ENCODE assay signal across 24 cellular contexts in the genomic region with DNA sequence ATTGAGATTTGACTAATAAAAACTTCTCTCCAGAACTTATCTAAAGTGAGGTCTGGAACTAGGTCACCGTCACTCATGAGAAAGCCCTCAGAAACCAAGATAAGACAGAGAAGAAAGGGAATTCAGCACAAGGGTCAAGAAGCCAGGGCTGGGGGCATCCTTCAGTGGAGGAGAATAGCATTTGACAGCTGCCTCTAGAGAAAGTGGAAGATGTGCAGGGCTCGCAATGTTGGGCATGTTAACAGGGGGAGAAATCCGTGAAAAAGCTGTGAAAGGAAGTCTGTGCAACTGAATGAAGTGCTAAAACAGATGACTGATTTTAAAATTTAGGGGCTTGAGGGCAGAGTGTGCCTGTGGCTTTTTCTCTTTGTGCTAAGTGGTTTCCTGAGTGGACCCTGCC.
"Had no signal": no experiment of that assay in that cellular context is flagged by ENCODE, and none has a peak within 500 bp of the region (broad histone marks: within the 10 kb centered on the region; RNA-seq: fewer than 3 reads in every experiment).

No MANE protein-coding gene starts in this region.

- DNase-seq: activated CD4-positive, alpha-beta T cell treated with anti-CD3 and anti-CD28 coated beads, Interleukin-2, amount 10 ng/mL, durations not matched to agents 7 days and 5 days; activated CD4-positive, CD25-positive, alpha-beta regulatory T cell treated with anti-CD3 and anti-CD28 coated beads, Interleukin-2, amount 50 U/mL, for 72 hours; activated CD8-positive, alpha-beta T cell treated with anti-CD3 and anti-CD28 coated beads for 36 hours; activated naive CD4-positive, alpha-beta T cell treated with Interleukin-2 at 50 U/mL for 16 hours; activated T-cell treated with anti-CD3 and anti-CD28 coated beads, Interleukin-2, amount 50 U/mL, for 48 hours; aorta; body of pancreas; cortex of kidney; foreskin fibroblast; left ventricle myocardium inferior; naive B cell; posterior cingulate gyrus; stimulated activated CD4-positive, alpha-beta T cell treated with anti-CD3 and anti-CD28 coated beads, Interleukin-4, amount 100 ng/mL, for 24 hours; T-helper 17 cell; T1000 had no signal

- ATAC-seq: activated CD8-positive, alpha-beta T cell treated with anti-CD3 and anti-CD28 coated beads for 36 hours; body of pancreas; esophagus mucosa; sciatic nerve; stimulated activated effector memory CD8-positive, alpha-beta T cell treated with anti-CD3 and anti-CD28 coated beads, Interleukin-12 subunit alpha, Interleukin-12 subunit beta, amount 100 ng/mL, for 72 hours; T-helper 17 cell had no signal

- H3K36me3 Mint-ChIP-seq: naive B cell; stimulated activated effector memory CD8-positive, alpha-beta T cell treated with anti-CD3 and anti-CD28 coated beads, Interleukin-12 subunit alpha, Interleukin-12 subunit beta, amount 100 ng/mL, for 72 hours had no signal

- H3K4me1 Mint-ChIP-seq: activated CD4-positive, alpha-beta T cell treated with anti-CD3 and anti-CD28 coated beads, Interleukin-2, amount 10 ng/mL, durations not matched to agents 7 days and 5 days; naive B cell had no signal

- H3K9me3 Mint-ChIP-seq: activated CD8-positive, alpha-beta T cell treated with anti-CD3 and anti-CD28 coated beads for 36 hours; naive B cell; stimulated activated effector memory CD8-positive, alpha-beta T cell treated with anti-CD3 and anti-CD28 coated beads, Interleukin-12 subunit alpha, Interleukin-12 subunit beta, amount 100 ng/mL, for 72 hours had no signal

- H3K27me3 ChIP-seq: body of pancreas, upper lobe of left lung, vagina had no signal

- H3K4me1 ChIP-seq: body of pancreas, upper lobe of left lung, vagina had no signal

- H3K27ac ChIP-seq: body of pancreas, left ventricle myocardium inferior, skin epidermis, upper lobe of left lung, vagina had no signal

- H3K4me3 Mint-ChIP-seq: activated CD4-positive, alpha-beta T cell treated with anti-CD3 and anti-CD28 coated beads, Interleukin-2, amount 10 ng/mL, durations not matched to agents 7 days and 5 days; activated CD8-positive, alpha-beta T cell treated with anti-CD3 and anti-CD28 coated beads for 36 hours; activated naive CD8-positive, alpha-beta T cell; naive B cell; stimulated activated effector memory CD8-positive, alpha-beta T cell treated with anti-CD3 and anti-CD28 coated beads, Interleukin-12 subunit alpha, Interleukin-12 subunit beta, amount 100 ng/mL, for 72 hours; stimulated activated naive CD8-positive, alpha-beta T cell treated with anti-CD3 and anti-CD28 coated beads, Interleukin-15, Interleukin-2, amounts not matched to agents 100 ng/mL and 50 ng/mL, for 24 hours had no signal

- H3K27ac Mint-ChIP-seq: activated CD4-positive, alpha-beta T cell treated with anti-CD3 and anti-CD28 coated beads, Interleukin-2, amount 10 ng/mL, durations not matched to agents 7 days and 5 days; activated CD8-positive, alpha-beta T cell treated with anti-CD3 and anti-CD28 coated beads for 36 hours; activated naive CD8-positive, alpha-beta T cell; stimulated activated effector memory CD8-positive, alpha-beta T cell treated with anti-CD3 and anti-CD28 coated beads, Interleukin-12 subunit alpha, Interleukin-12 subunit beta, amount 100 ng/mL, for 72 hours; stimulated activated naive CD8-positive, alpha-beta T cell treated with anti-CD3 and anti-CD28 coated beads, Interleukin-15, Interleukin-2, amounts not matched to agents 100 ng/mL and 50 ng/mL, for 24 hours had no signal

- H3K36me3 ChIP-seq: left ventricle myocardium inferior, upper lobe of left lung, vagina had no signal

- H3K9me3 ChIP-seq: body of pancreas, left ventricle myocardium inferior, upper lobe of left lung, vagina had no signal

- H3K4me3 ChIP-seq: body of pancreas, left ventricle myocardium inferior, lung, skin epidermis, upper lobe of left lung, vagina had no signal

- H3K27me3 Mint-ChIP-seq: activated CD4-positive, alpha-beta T cell treated with anti-CD3 and anti-CD28 coated beads, Interleukin-2, amount 10 ng/mL, durations not matched to agents 7 days and 5 days; activated CD8-positive, alpha-beta T cell treated with anti-CD3 and anti-CD28 coated beads for 36 hours; activated naive CD8-positive, alpha-beta T cell; stimulated activated naive CD8-positive, alpha-beta T cell treated with anti-CD3 and anti-CD28 coated beads, Interleukin-15, Interleukin-2, amounts not matched to agents 100 ng/mL and 50 ng/mL, for 24 hours had no signal
